In genomic region chr12:111439657-111440151, GRCh38 we compare ENCODE assay signal across 11 cellular contexts. TPM values are rescaled to one million over a fixed set of nuclear protein-coding genes. Genes with fewer than 3 reads are reported as not detected.
A peak's percentile ranks its signal among the peaks of the same experiment; 100 is the strongest.
DNase-seq lines count a peak whose midpoint lies in the region; TF ChIP-seq lines count a peak whose summit lies in the region.
"Had no signal": no experiment of that assay in that cellular context is flagged by ENCODE, and none has a peak within 500 bp of the region (broad histone marks: within the 10 kb centered on the region; RNA-seq: fewer than 3 reads in every experiment).

No MANE protein-coding gene starts in this region.

- H3K27ac ChIP-seq in BLaER1 treated with 17β-estradiol and CSF1 and Interleukin-3, amounts not matched to agents 10 nM and 100 nM, result peak overlapping the region; percentile 25 to 92 (median 82)
- no peak overlapping the region for H3K27ac ChIP-seq in HEK293 (ENCODE audit: extremely low read depth, low read depth, low read length)
- H3K27ac ChIP-seq: hepatocyte, WERI-Rb-1 had no signal

- peaks cover 3% of the 10 kb centered on the region for H3K27me3 Mint-ChIP-seq in brain
- H3K27me3 Mint-ChIP-seq in neural crest cell (ENCODE audit: low read depth), result no peaks in the 10 kb centered on the region

- H3K36me3 ChIP-seq in BLaER1 treated with 17β-estradiol and CSF1 and Interleukin-3, amounts not matched to agents 10 nM and 100 nM, result peaks cover 24 to 58% (median 43%) of the 10 kb centered on the region in 11 experiments; a peak in 21 of 22 replicates
- H3K36me3 ChIP-seq in HEK293 (ENCODE audit: control insufficient read depth in 2 of 2, insufficient read depth in 1 of 2, low read length in 2 of 2), result peaks cover 0 to 32% of the 10 kb centered on the region in 2 experiments; a peak in 2 of 3 replicates

- no peak overlapping the region for H3K4me3 Mint-ChIP-seq in brain
- peak overlapping the region; percentile 50 for H3K4me3 Mint-ChIP-seq in neural crest cell

- H3K9me3 Mint-ChIP-seq in brain (no peaks in the 10 kb centered on the region), neural crest cell (no peaks in the 10 kb centered on the region)

- peaks cover 29% of the 10 kb centered on the region for H3K4me1 Mint-ChIP-seq in brain
- peaks cover 30% of the 10 kb centered on the region for H3K4me1 Mint-ChIP-seq in neural crest cell

- no peak for DNase-seq in neural crest cell (ENCODE audit: low read depth, low spot score)
- no peak for DNase-seq in CD1c-positive myeloid dendritic cell (ENCODE audit: extremely low spot score)
- no peak for DNase-seq in Kasumi-1 (lab: John Stamatoyannopoulos, UW)
- no peak for DNase-seq in stimulated activated CD4-positive, alpha-beta T cell treated with anti-CD3 and anti-CD28 coated beads, Interleukin-2, amount 100 ng/mL, for 24 hours
- DNase-seq in NCI-H446 treated with DMSO at 0.1 percent for 48 hours (lab: John Stamatoyannopoulos, UW), result no peak
- DNase-seq: activated gamma-delta T cell, WERI-Rb-1 had no signal

- peaks cover 96 to 100% (median 100%) of the 10 kb centered on the region in 11 experiments for H4K20me1 ChIP-seq in BLaER1 treated with 17β-estradiol and CSF1 and Interleukin-3, amounts not matched to agents 10 nM and 100 nM

- CTCF ChIA-PET in HEK293 (lab: Yijun Ruan, JAX), result interaction anchor here (0.9 to 4.4 kb wide), 3 partner anchors 10 to 43 kb away, joined by 3 to 27 read pairs (median 4); no protein-coding TSS in a partner anchor

- peaks cover 100% of the 10 kb centered on the region in 10 experiments for H3K4me1 ChIP-seq in BLaER1 treated with 17β-estradiol and CSF1 and Interleukin-3, amounts not matched to agents 10 nM and 100 nM
- H3K4me1 ChIP-seq in HEK293 (ENCODE audit: control insufficient read depth, insufficient read depth, low read length), result peaks cover 6% of the 10 kb centered on the region; the same call in 1 of the 2 replicates

- POLR2A ChIA-PET in HEK293 (lab: Yijun Ruan, JAX), result interaction anchor here (0.7 kb wide), 1 partner anchor 30 kb away, joined by 3 read pairs; no protein-coding TSS in a partner anchor

- H3K27ac Mint-ChIP-seq in brain, result peak overlapping the region in 3 of 5 experiments; percentile 35 to 61 (median 36)
- peak overlapping the region; percentile 9 for H3K27ac Mint-ChIP-seq in neural crest cell (ENCODE audit: unreplicated experiment)

- H3K4me3 ChIP-seq in BLaER1 treated with 17β-estradiol and CSF1 and Interleukin-3, amounts not matched to agents 10 nM and 100 nM, result peak overlapping the region in 2 of 10 experiments; percentile 3 to 61; a peak in 2 of 20 replicates
- no peak overlapping the region for H3K4me3 ChIP-seq in HEK293 (ENCODE audit: low read depth, low read length)
- H3K4me3 ChIP-seq: hepatocyte had no signal

- H3K4me2 ChIP-seq in BLaER1 treated with 17β-estradiol and CSF1 and Interleukin-3, amounts not matched to agents 10 nM and 100 nM, result peak overlapping the region; percentile 93 to 100 (median 98)
- H3K4me2 ChIP-seq: hepatocyte had no signal

- no peaks in the 10 kb centered on the region for H3K9me3 ChIP-seq in BLaER1 treated with 17β-estradiol and CSF1 and Interleukin-3, amounts not matched to agents 10 nM and 100 nM (replicated peaks in 1 of 11)
- H3K9me3 ChIP-seq in HEK293 (ENCODE audit: control insufficient read depth, insufficient read depth, low read depth, low read length), result no peaks in the 10 kb centered on the region

- H3K9ac ChIP-seq in BLaER1 treated with 17β-estradiol and CSF1 and Interleukin-3, amounts not matched to agents 10 nM and 100 nM, result peak overlapping the region; percentile 44 to 81 (median 66); a peak in 20 of 22 replicates

- H3K36me3 Mint-ChIP-seq in brain, result peaks cover 33% of the 10 kb centered on the region
- H3K36me3 Mint-ChIP-seq in neural crest cell (ENCODE audit: low read depth), result peaks cover 5% of the 10 kb centered on the region

- no peak for TF ChIP-seq CTCF in HEK293 (tag by site-specific recombination; IDR thresholded peaks at IDR 0.05)
- TF ChIP-seq CTCF in brain (conservative IDR thresholded peaks at IDR 0.05), result no peak
- no peak for TF ChIP-seq CTCF in neural crest cell (conservative IDR thresholded peaks at IDR 0.05)

- H3K27me3 ChIP-seq in BLaER1 treated with 17β-estradiol and CSF1 and Interleukin-3, amounts not matched to agents 10 nM and 100 nM, result no peaks in the 10 kb centered on the region
- H3K27me3 ChIP-seq: hepatocyte had no signal

TF ChIP-seq in HEK293, 187 proteins besides CTCF, POLR2A, EP300 and RAD21 (continues in another document):
- TF ChIP-seq ZNF398 (tag by site-specific recombination; IDR thresholded peaks at IDR 0.05) (no peak), ZNF362 (tag by site-specific recombination; IDR thresholded peaks at IDR 0.05) (no peak), ZNF521 (tag by site-specific recombination; IDR thresholded peaks at IDR 0.05) (no peak), ZNF366 (tag by site-specific recombination; conservative IDR thresholded peaks at IDR 0.05) (no peak), PRDM10 (tag by site-specific recombination; IDR thresholded peaks at IDR 0.05) (0 out of 2 replicates have a peak, but pooled peaks have one; percentile 21), ZNF626 (tag by site-specific recombination; IDR thresholded peaks at IDR 0.05) (no peak), ZBTB8A (tag by site-specific recombination; IDR thresholded peaks at IDR 0.05) (no peak), ZNF248 (tag by site-specific recombination; IDR thresholded peaks at IDR 0.05) (no peak)

RNA-seq across cellular contexts. Expression of gene SH2B3, which starts 34.0 kb away (rescaled TPM):
- polyA plus RNA-seq in brain (ENCODE audit: insufficient read depth, low read depth, low replicate concordance), result 7.4 TPM
- 11.3 and 11.8 TPM in 2 replicates for total RNA-seq in neural crest cell
